Comparison of ENCODE assay signal across 1 cellular context in genomic region chr19:15643387-15643786, GRCh38.
TF ChIP-seq lines count a peak whose summit lies in the region.

No MANE protein-coding gene starts in this region.

TF ChIP-seq in HepG2, 621 proteins besides CTCF, POLR2A, EP300 and RAD21 (continued from another document and continues in another):
- TF ChIP-seq PRDM4 (CRISPR knock-in tag; IDR thresholded peaks at IDR 0.05; ENCODE audit: borderline replicate concordance) (no peak), ZNF282 (IDR thresholded peaks at IDR 0.05; ENCODE audit: partially characterized antibody) (no peak), RERE (CRISPR knock-in tag; IDR thresholded peaks at IDR 0.05; ENCODE audit: low read depth) (no peak), MAX (IDR thresholded peaks at IDR 0.05) (no peak), HNRNPK (IDR thresholded peaks at IDR 0.05; ENCODE audit: low read depth, low read length, poor library complexity, severe bottlenecking) (no peak), ZNF331 (CRISPR knock-in tag; IDR thresholded peaks at IDR 0.05) (peak; percentile 61; the same call in 1 of the 2 replicates), KLF9 (CRISPR knock-in tag; IDR thresholded peaks at IDR 0.05; ENCODE audit: low read depth) (no peak), THAP11 (CRISPR knock-in tag; IDR thresholded peaks at IDR 0.05) (0 out of 2 replicates have a peak, but pooled peaks have one; percentile 17), ZNF615 (CRISPR knock-in tag; IDR thresholded peaks at IDR 0.05; ENCODE audit: borderline replicate concordance) (no peak), ZFYVE20 (CRISPR knock-in tag; IDR thresholded peaks at IDR 0.05; ENCODE audit: borderline replicate concordance, low read depth) (no peak), KLF11 (CRISPR knock-in tag; IDR thresholded peaks at IDR 0.05) (no peak), ELK4 (CRISPR knock-in tag; IDR thresholded peaks at IDR 0.05; ENCODE audit: borderline replicate concordance) (no peak), ZFP36L2 (CRISPR knock-in tag; IDR thresholded peaks at IDR 0.05) (no peak), ZNF614 (CRISPR knock-in tag; IDR thresholded peaks at IDR 0.05; ENCODE audit: borderline replicate concordance) (no peak), ZNF512B (CRISPR knock-in tag; IDR thresholded peaks at IDR 0.05; ENCODE audit: borderline replicate concordance) (no peak), ZNF543 (CRISPR knock-in tag; IDR thresholded peaks at IDR 0.05) (no peak), ZNF713 (CRISPR knock-in tag; IDR thresholded peaks at IDR 0.05) (no peak), ZNF672 (CRISPR knock-in tag; IDR thresholded peaks at IDR 0.05) (no peak), NFE2L1 (CRISPR knock-in tag; IDR thresholded peaks at IDR 0.05; ENCODE audit: borderline replicate concordance) (no peak), CSRNP2 (CRISPR knock-in tag; conservative IDR thresholded peaks at IDR 0.05; ENCODE audit: low read depth) (no peak), ATM (IDR thresholded peaks at IDR 0.05; ENCODE audit: borderline replicate concordance) (no peak), BATF2 (CRISPR knock-in tag; IDR thresholded peaks at IDR 0.05) (no peak), ZNF776 (CRISPR knock-in tag; IDR thresholded peaks at IDR 0.05) (no peak), PATZ1 (CRISPR knock-in tag; IDR thresholded peaks at IDR 0.05) (no peak), ZNF7 (CRISPR knock-in tag; IDR thresholded peaks at IDR 0.05) (no peak), ZNF788 (CRISPR knock-in tag; IDR thresholded peaks at IDR 0.05; ENCODE audit: borderline replicate concordance) (no peak; the same call in 1 of the 2 replicates), CSRNP1 (CRISPR knock-in tag; IDR thresholded peaks at IDR 0.05) (no peak), MXD4 (CRISPR knock-in tag; IDR thresholded peaks at IDR 0.05) (no peak), NKX3-1 (CRISPR knock-in tag; IDR thresholded peaks at IDR 0.05) (no peak), FOXO4 (CRISPR knock-in tag; conservative IDR thresholded peaks at IDR 0.05) (no peak), SNRNP70 (IDR thresholded peaks at IDR 0.05; ENCODE audit: low read depth, low read length) (no peak), ZFP36L1 (CRISPR knock-in tag; IDR thresholded peaks at IDR 0.05) (no peak), KAT8 (CRISPR knock-in tag; IDR thresholded peaks at IDR 0.05) (peak; percentile 28; the same call in 1 of the 2 replicates), ESRRA (CRISPR knock-in tag; IDR thresholded peaks at IDR 0.05; ENCODE audit: low read depth) (peak; percentile 61; the same call in 1 of the 2 replicates), ZNF33A (CRISPR knock-in tag; IDR thresholded peaks at IDR 0.05; ENCODE audit: borderline replicate concordance) (no peak), ZBTB2 (CRISPR knock-in tag; IDR thresholded peaks at IDR 0.05; ENCODE audit: low read depth) (no peak), CEBPG (CRISPR knock-in tag; IDR thresholded peaks at IDR 0.05) (peak; percentile 88), RBM39 (IDR thresholded peaks at IDR 0.05; ENCODE audit: low read depth, low read length, poor library complexity, severe bottlenecking) (no peak), SP5 (CRISPR knock-in tag; IDR thresholded peaks at IDR 0.05; ENCODE audit: borderline replicate concordance, low read depth) (no peak), ZNF501 (CRISPR knock-in tag; IDR thresholded peaks at IDR 0.05) (no peak)
